Comparison of ENCODE assay signal across 16 cellular contexts in genomic region chr14:99378782-99379214, GRCh38.
DNase-seq lines count a peak whose midpoint lies in the region; ATAC-seq, FAIRE-seq and TF ChIP-seq lines count a peak whose summit lies in the region.
"Had no signal": no experiment of that assay in that cellular context is flagged by ENCODE, and none has a peak within 500 bp of the region (broad histone marks: within the 10 kb centered on the region; RNA-seq: fewer than 3 reads in every experiment).

No MANE protein-coding gene starts in this region.

- TF ChIP-seq CTCF in lower lobe of right lung (IDR thresholded peaks at IDR 0.05), result no peak
- TF ChIP-seq CTCF in left ventricle myocardium inferior (IDR thresholded peaks at IDR 0.05; ENCODE audit: borderline replicate concordance), result no peak

- ATAC-seq in lower lobe of right lung (peak; percentile 53 to 61), GM21786 (IDR thresholded peaks at IDR 0.05; ENCODE audit: unreplicated experiment) (no peak)

- H3K27ac ChIP-seq in lower lobe of right lung, result no peak overlapping the region
- no peak overlapping the region for H3K27ac ChIP-seq in left ventricle myocardium inferior (replicated peaks)
- H3K27ac ChIP-seq: ovary had no signal

- H3K9me3 ChIP-seq in lower lobe of right lung (no peaks in the 10 kb centered on the region), left ventricle myocardium inferior (replicated peaks) (no peaks in the 10 kb centered on the region)
- H3K9me3 ChIP-seq: ovary had no signal

- H3K36me3 ChIP-seq in lower lobe of right lung, result no peaks in the 10 kb centered on the region
- H3K36me3 ChIP-seq in left ventricle myocardium inferior, result no peaks in the 10 kb centered on the region
- H3K36me3 ChIP-seq: ovary had no signal

- H3K4me1 ChIP-seq in lower lobe of right lung (no peaks in the 10 kb centered on the region), left ventricle myocardium inferior (no peaks in the 10 kb centered on the region)

- DNase-seq in COLO668 (lab: John Stamatoyannopoulos, UW; ENCODE audit: unreplicated experiment), result peak; percentile 17
- peak; percentile 45 for DNase-seq in HTR-8/SVneo (ENCODE audit: insufficient read length, low spot score)
- DNase-seq in amniotic epithelial cell (ENCODE audit: low read depth), result peak; percentile 26
- DNase-seq in lower lobe of right lung, result no peak
- DNase-seq in NCI-H2227 (lab: John Stamatoyannopoulos, UW; ENCODE audit: unreplicated experiment), result no peak
- no peak for DNase-seq in left ventricle myocardium inferior
- no peak for DNase-seq in foreskin melanocyte
- DNase-seq: activated CD4-positive, alpha-beta T cell treated with anti-CD3 and anti-CD28 coated beads for 48 hours; activated naive CD8-positive, alpha-beta T cell treated with anti-CD3 and anti-CD28 coated beads for 36 hours; DMS153; GOT3; NCI-H1694; ovary; stimulated activated CD4-positive, alpha-beta T cell treated with anti-CD3 and anti-CD28 coated beads, Interleukin-4, amount 100 ng/mL, for 4 hours had no signal

- peak; percentile 13 for FAIRE-seq in HTR-8/SVneo (lab: Jason Lieb, UNC)
- FAIRE-seq: endometrium had no signal

- intact Hi-C loops in lower lobe of right lung (cut with DNase I) (no loop called here), left ventricle myocardium inferior (cut with micrococcal nuclease) (no loop called here)

- no peak overlapping the region for H3K4me3 ChIP-seq in lower lobe of right lung
- no peak overlapping the region for H3K4me3 ChIP-seq in left ventricle myocardium inferior
- H3K4me3 ChIP-seq: ovary had no signal

- peaks cover 36% of the 10 kb centered on the region for H3K27me3 ChIP-seq in lower lobe of right lung (ENCODE audit: low read depth)
- H3K27me3 ChIP-seq in left ventricle myocardium inferior (ENCODE audit: low read depth), result peaks cover 64% of the 10 kb centered on the region
- H3K27me3 ChIP-seq: ovary had no signal

Comparison
In these comparisons a context has a peak if more than half of its experiments do, and no peak if none do; other contexts are left out.
1. DNase-seq: peak in COLO668 (single experiment), HTR-8/SVneo (single experiment) and amniotic epithelial cell (single experiment); none in lower lobe of right lung (single experiment), NCI-H2227 (single experiment), left ventricle myocardium inferior (single experiment) and foreskin melanocyte (single experiment).